8 cellular contexts compared by ENCODE assay signal in the genomic region with DNA sequence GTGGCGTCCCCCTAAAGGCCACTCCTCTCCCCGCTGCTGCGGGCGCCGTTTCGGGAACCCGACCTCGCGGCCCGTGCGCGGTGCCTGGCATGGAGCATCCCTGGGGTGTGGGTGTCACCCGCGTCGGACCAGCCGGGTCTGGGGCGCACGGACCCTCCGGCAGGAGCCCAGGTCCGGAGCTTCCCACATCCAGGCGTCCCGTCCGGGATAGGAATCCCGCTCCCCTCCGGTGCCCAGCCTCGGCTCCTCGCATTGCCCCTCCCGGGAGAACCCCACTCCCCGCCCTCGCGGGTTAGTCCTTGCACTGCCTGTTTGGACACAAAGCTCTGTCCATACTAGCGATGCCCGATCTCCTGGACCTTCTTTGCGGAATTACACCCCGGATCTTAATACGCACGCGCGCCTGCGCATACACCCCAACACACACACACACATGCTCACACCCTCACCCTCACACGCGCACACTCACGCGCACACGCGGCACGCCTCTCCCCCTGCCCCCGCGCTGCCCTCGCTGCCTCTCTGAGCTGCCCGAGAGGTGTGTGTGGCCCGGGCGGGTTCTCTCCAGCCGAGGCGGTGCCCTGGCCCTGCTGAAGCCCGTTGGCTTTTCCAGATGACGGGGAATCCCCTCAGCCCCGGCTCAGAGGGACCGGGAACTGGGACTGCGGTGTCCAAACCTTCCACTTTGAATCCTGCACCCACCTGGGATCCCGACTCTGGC. TPM values are rescaled to one million over a fixed set of nuclear protein-coding genes. Genes with fewer than 3 reads are reported as not detected.
DNase-seq lines count a peak whose midpoint lies in the region; ATAC-seq and TF ChIP-seq lines count a peak whose summit lies in the region.

No MANE protein-coding gene starts in this region.

- H3K4me1 ChIP-seq in HAP-1 (peaks cover 10% of the 10 kb centered on the region; the same call in 1 of the 2 replicates), colonic mucosa (no peaks in the 10 kb centered on the region)

- peak; percentile 58 for ATAC-seq in left colon

- intact Hi-C loops in colonic mucosa (cut with DNase I) (no loop called here), left colon (cut with DNase I, micrococcal nuclease) (no loop called here)

- H3K9ac ChIP-seq in colonic mucosa (ENCODE audit: low read depth in 2 of 2, low read length in 2 of 2) = peak overlapping the region; percentile 84 to 91

- DNase-seq in GM06990 (ENCODE audit: extremely low read depth, insufficient read length) (peak; percentile 47), HAP-1 (ENCODE audit: low spot score in 2 of 2) (peak; percentile 5 to 64), NB4 (ENCODE audit: low read depth) (peak; percentile 55), colonic mucosa (peak; percentile 72), left colon (peak; percentile 69 to 73), NCI-H446 treated with DMSO at 0.1 percent for 48 hours (lab: John Stamatoyannopoulos, UW) (no peak)
- DNase-seq in activated CD4-positive, alpha-beta T cell treated with anti-CD3 and anti-CD28 coated beads for 4 hours = peak; percentile 64 to 71
- DNase-seq in stimulated activated CD4-positive, alpha-beta T cell treated with anti-CD3 and anti-CD28 coated beads, Interleukin-2, amount 100 ng/mL, for 4 hours (ENCODE audit: low read depth) = peak; percentile 61

- peak overlapping the region; percentile 32 for H3K27ac ChIP-seq in colonic mucosa

- H3K9me3 ChIP-seq in HAP-1 (no peaks in the 10 kb centered on the region), colonic mucosa (no peaks in the 10 kb centered on the region)

- TF ChIP-seq CTCF in GM06990 (IDR thresholded peaks at IDR 0.05; ENCODE audit: insufficient read depth, low read length, poor library complexity, severe bottlenecking) (no peak), NB4 (IDR thresholded peaks at IDR 0.05; ENCODE audit: low read depth, low read length) (no peak), colonic mucosa (IDR thresholded peaks at IDR 0.05) (no peak)

- no peak for TF ChIP-seq POLR2A in NB4 (IDR thresholded peaks at IDR 0.05; ENCODE audit: extremely low read depth, insufficient read length)

- H3K36me3 ChIP-seq in GM06990 (ENCODE audit: control insufficient read depth, insufficient read depth, low read length) = no peaks in the 10 kb centered on the region
- no peaks in the 10 kb centered on the region for H3K36me3 ChIP-seq in HAP-1 (replicated peaks)
- no peaks in the 10 kb centered on the region for H3K36me3 ChIP-seq in colonic mucosa

- in situ Hi-C loops in HAP-1 (cut with MboI; ENCODE audit: low sequenced_read_pairs) = no loop called here

- peak overlapping the region; percentile 81 for H3K4me3 ChIP-seq in GM06990 (replicated peaks; ENCODE audit: low read depth, low read length)
- H3K4me3 ChIP-seq in HAP-1 = peak overlapping the region; percentile 72
- peak overlapping the region; percentile 67 for H3K4me3 ChIP-seq in NB4 (ENCODE audit: low read depth, low read length)
- H3K4me3 ChIP-seq in colonic mucosa = peak overlapping the region; percentile 85

- H3K27me3 ChIP-seq in GM06990 (replicated peaks; ENCODE audit: control insufficient read depth, insufficient read depth, low read length) (peaks cover 1% of the 10 kb centered on the region; the same call in 1 of the 2 replicates), HAP-1 (ENCODE audit: low read depth) (no peaks in the 10 kb centered on the region), colonic mucosa (no peaks in the 10 kb centered on the region)

RNA-seq across cellular contexts. Expression of a gene that starts 0.9 kb away (rescaled TPM):
- total RNA-seq in colonic mucosa = 10 to 100 TPM in 1 of 2 donors, 1 to 10 TPM in 1; 8.0 to 10.8 TPM
- total RNA-seq in left colon = 10 to 100 TPM in 1 of 2 donors, 1 to 10 TPM in 1; 8.7 to 15.2 TPM
